Comparison of ENCODE assay signal across 20 cellular contexts in genomic region chr6:21377356-21377755, GRCh38.
"Had no signal": no experiment of that assay in that cellular context is flagged by ENCODE, and none has a peak within 500 bp of the region (broad histone marks: within the 10 kb centered on the region; RNA-seq: fewer than 3 reads in every experiment).

No MANE protein-coding gene starts in this region.

- H3K9me3 Mint-ChIP-seq: immature natural killer cell; naive thymus-derived CD4-positive, alpha-beta T cell; nephron progenitor cell had no signal

- H3K4me1 ChIP-seq: colonic mucosa, esophagus squamous epithelium, gastroesophageal sphincter, left ventricle myocardium inferior, lower lobe of right lung, parathyroid adenoma, prostate gland, uterus had no signal

- DNase-seq: colonic mucosa; dermis blood vessel endothelial cell; esophagus squamous epithelium; foreskin fibroblast; immature natural killer cell; kidney; left cardiac atrium; left ventricle myocardium inferior; lower lobe of right lung; mesenchymal stem cell; naive thymus-derived CD4-positive, alpha-beta T cell; nephron progenitor cell; stimulated activated naive CD4-positive, alpha-beta T cell treated with Interleukin-2 at 50 U/mL for 16 hours; upper lobe of left lung; uterus had no signal

- H3K9ac ChIP-seq: parathyroid adenoma had no signal

- H2AFZ ChIP-seq: parathyroid adenoma had no signal

- H3K4me3 ChIP-seq: colonic mucosa, esophagus squamous epithelium, gastroesophageal sphincter, left ventricle myocardium inferior, lower lobe of right lung, prostate gland, skin epidermis, upper lobe of left lung, uterus had no signal

- H3K79me2 ChIP-seq: parathyroid adenoma had no signal

- H3K27me3 ChIP-seq: colonic mucosa, esophagus squamous epithelium, gastroesophageal sphincter, upper lobe of left lung, uterus had no signal

- H3K36me3 ChIP-seq: colonic mucosa, esophagus squamous epithelium, gastroesophageal sphincter, left ventricle myocardium inferior, lower lobe of right lung, prostate gland, upper lobe of left lung, uterus had no signal

- ATAC-seq: gastroesophageal sphincter; left cardiac atrium; lower lobe of right lung; naive thymus-derived CD4-positive, alpha-beta T cell; sciatic nerve had no signal

- H3K36me3 Mint-ChIP-seq: immature natural killer cell; naive thymus-derived CD4-positive, alpha-beta T cell had no signal

- FAIRE-seq: kidney had no signal

- H3K9me3 ChIP-seq: colonic mucosa, esophagus squamous epithelium, gastroesophageal sphincter, left ventricle myocardium inferior, lower lobe of right lung, prostate gland, upper lobe of left lung, uterus had no signal

- H3K27ac ChIP-seq: colonic mucosa, esophagus squamous epithelium, gastroesophageal sphincter, left ventricle myocardium inferior, lower lobe of right lung, parathyroid adenoma, prostate gland, skin epidermis, upper lobe of left lung, uterus had no signal

- H3K27ac Mint-ChIP-seq: immature natural killer cell; naive thymus-derived CD4-positive, alpha-beta T cell; nephron progenitor cell had no signal

- H3K4me3 Mint-ChIP-seq: immature natural killer cell; naive thymus-derived CD4-positive, alpha-beta T cell; nephron progenitor cell had no signal
